In the genomic region with DNA sequence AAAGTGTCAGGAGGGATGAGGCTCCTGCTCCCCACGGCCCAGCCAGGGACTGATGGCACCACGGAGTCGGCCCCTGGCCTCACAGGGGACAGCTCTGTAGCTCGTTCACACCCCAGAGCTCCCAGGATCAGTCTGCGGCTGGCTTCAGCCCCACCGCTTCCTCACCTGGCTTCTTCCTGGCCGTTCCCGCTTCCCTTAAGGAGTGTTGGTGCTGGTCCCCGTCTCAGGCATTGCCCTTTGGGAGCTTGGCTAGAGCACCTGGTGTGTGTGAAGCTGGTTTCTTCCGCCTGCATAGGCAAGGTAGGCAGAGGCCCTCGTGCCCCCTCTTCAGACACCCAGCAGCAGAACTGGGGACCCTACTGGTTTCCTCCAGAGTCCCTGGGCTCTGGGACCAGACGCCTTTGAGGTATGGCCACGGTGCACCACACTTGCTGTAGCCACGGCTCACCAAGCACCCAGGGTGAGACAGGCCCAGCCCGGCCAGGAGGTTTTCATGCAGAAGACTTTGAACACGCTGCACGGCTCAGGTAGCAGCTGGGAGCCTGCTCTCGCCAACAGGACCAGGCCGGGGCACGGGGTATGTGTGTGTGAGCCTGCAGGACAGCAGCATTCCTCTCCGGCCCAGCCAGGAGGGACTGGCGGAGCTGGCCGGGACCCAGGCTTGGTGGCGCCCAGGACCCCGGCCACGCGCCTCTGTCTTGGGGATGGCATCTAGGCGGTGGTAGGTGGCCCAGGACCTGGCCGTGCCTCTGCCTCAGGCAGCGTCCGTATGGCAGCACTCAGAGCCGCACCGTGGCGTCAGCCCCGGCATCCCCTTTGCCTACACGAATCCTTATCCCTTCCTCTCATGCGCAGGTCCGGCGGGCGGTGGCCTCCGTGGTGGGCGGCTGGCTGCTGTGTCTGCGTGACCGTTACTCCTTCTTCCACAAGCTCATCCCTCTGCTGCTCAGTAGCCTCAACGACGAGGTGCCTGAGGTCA, we compare ENCODE assay signal across 1 cellular context.
TF ChIP-seq lines count a peak whose summit lies in the region.

No MANE protein-coding gene starts in this region.

TF ChIP-seq in H1, 55 proteins besides CTCF, POLR2A, EP300 and RAD21:
- TF ChIP-seq, protein P1, sequence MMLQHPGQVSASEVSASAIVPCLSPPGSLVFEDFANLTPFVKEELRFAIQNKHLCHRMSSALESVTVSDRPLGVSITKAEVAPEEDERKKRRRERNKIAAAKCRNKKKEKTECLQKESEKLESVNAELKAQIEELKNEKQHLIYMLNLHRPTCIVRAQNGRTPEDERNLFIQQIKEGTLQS (IDR thresholded peaks at IDR 0.05; ENCODE audit: insufficient read depth, low read depth, low read length): no peak
- TF ChIP-seq EGR1 (IDR thresholded peaks at IDR 0.05; ENCODE audit: borderline replicate concordance, low read depth, low read length) (no peak), E2F6 (IDR thresholded peaks at IDR 0.05) (no peak), TBP (IDR thresholded peaks at IDR 0.05; ENCODE audit: low read depth, low read length) (no peak), JUND (IDR thresholded peaks at IDR 0.05; ENCODE audit: low read length) (no peak), SRF (IDR thresholded peaks at IDR 0.05; ENCODE audit: low read depth, low read length) (no peak), HDAC6 (IDR thresholded peaks at IDR 0.05; ENCODE audit: low read depth, low read length) (no peak), ZNF274 (IDR thresholded peaks at IDR 0.05; ENCODE audit: borderline replicate concordance, extremely low read depth, low read length) (no peak), HDAC2 (IDR thresholded peaks at IDR 0.05; ENCODE audit: borderline replicate concordance in 1 of 2, low read depth in 2 of 2, low read length in 2 of 2) (no peak), EZH2 (IDR thresholded peaks at IDR 0.05; ENCODE audit: low read depth, low read length, severe bottlenecking) (no peak), JUN (IDR thresholded peaks at IDR 0.05; ENCODE audit: low read depth, low read length) (no peak), YY1 (IDR thresholded peaks at IDR 0.05; ENCODE audit: low read depth, low read length) (no peak)
- TF ChIP-seq, protein P2, sequence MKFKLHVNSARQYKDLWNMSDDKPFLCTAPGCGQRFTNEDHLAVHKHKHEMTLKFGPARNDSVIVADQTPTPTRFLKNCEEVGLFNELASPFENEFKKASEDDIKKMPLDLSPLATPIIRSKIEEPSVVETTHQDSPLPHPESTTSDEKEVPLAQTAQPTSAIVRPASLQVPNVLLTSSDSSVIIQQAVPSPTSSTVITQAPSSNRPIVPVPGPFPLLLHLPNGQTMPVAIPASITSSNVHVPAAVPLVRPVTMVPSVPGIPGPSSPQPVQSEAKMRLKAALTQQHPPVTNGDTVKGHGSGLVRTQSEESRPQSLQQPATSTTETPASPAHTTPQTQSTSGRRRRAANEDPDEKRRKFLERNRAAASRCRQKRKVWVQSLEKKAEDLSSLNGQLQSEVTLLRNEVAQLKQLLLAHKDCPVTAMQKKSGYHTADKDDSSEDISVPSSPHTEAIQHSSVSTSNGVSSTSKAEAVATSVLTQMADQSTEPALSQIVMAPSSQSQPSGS (IDR thresholded peaks at IDR 0.05; ENCODE audit: low read length): no peak
